In genomic region chr14:75553157-75553556, GRCh38 we compare ENCODE assay signal across 35 cellular contexts. TPM values are rescaled to one million over a fixed set of nuclear protein-coding genes. Genes with fewer than 3 reads are reported as not detected.
"Had no signal": no experiment of that assay in that cellular context is flagged by ENCODE, and none has a peak within 500 bp of the region (broad histone marks: within the 10 kb centered on the region; RNA-seq: fewer than 3 reads in every experiment).

No MANE protein-coding gene starts in this region.

- ATAC-seq: activated CD8-positive, alpha-beta T cell treated with anti-CD3 and anti-CD28 coated beads for 36 hours; PC-3 had no signal

- H3K36me3 ChIP-seq: ascending aorta, cardiac muscle cell, Peyer's patch, SJSA1, WERI-Rb-1 had no signal

- H3K27ac Mint-ChIP-seq: activated CD8-positive, alpha-beta T cell treated with anti-CD3 and anti-CD28 coated beads for 36 hours; activated naive CD4-positive, alpha-beta T cell treated with anti-CD3 and anti-CD28 coated beads, Interleukin-2, amount 50 U/mL, for 24 hours; activated naive CD8-positive, alpha-beta T cell treated with anti-CD3 and anti-CD28 coated beads, Interleukin-2, amount 10 ng/mL, durations not matched to agents 7 days and 5 days; activated T-helper 2 cell treated with anti-CD3 and anti-CD28 coated beads, Interferon-gamma antibody, Interleukin-2, Interleukin-4, amounts not matched to agents 10 μg/mL and 5 μg/mL and 100 μg/mL, durations not matched to agents 14 hours and 24 hours and 36 hours had no signal

- H3K9ac ChIP-seq: KMS-11, SK-N-SH had no signal

- DNase-seq: activated CD4-positive, alpha-beta T cell treated with anti-CD3 and anti-CD28 coated beads for 1 hour; activated CD4-positive, alpha-beta T cell treated with anti-CD3 and anti-CD28 coated beads for 48 hours; activated CD4-positive, CD25-positive, alpha-beta regulatory T cell; activated CD8-positive, alpha-beta T cell treated with anti-CD3 and anti-CD28 coated beads for 36 hours; activated gamma-delta T cell; activated naive CD4-positive, alpha-beta T cell treated with Interleukin-2 at 50 U/mL for 16 hours; activated naive CD8-positive, alpha-beta T cell treated with anti-CD3 and anti-CD28 coated beads, Interleukin-2, amount 10 ng/mL, durations not matched to agents 7 days and 5 days; activated T-cell treated with anti-CD3 and anti-CD28 coated beads for 4 hours; activated T-cell treated with anti-CD3 and anti-CD28 coated beads, Interleukin-2, amount 50 U/mL, for 48 hours; amygdala; MM.1S; MV-4-11; NCI-H1092; NCI-H1436 treated with DMSO at 0.1 percent for 48 hours; NCI-H1694 treated with DMSO at 0.1 percent for 48 hours; NCI-H2029; NCI-H345; NCI-H524 treated with DMSO at 0.1 percent for 48 hours; PC-3; Peyer's patch; RPMI8226; SHP77 treated with DMSO at 0.1 percent for 48 hours; SK-N-SH; T-helper 1 cell; T1000; WERI-Rb-1 had no signal

- H3K27me3 Mint-ChIP-seq: activated CD8-positive, alpha-beta T cell treated with anti-CD3 and anti-CD28 coated beads for 36 hours; activated naive CD4-positive, alpha-beta T cell treated with anti-CD3 and anti-CD28 coated beads, Interleukin-2, amount 50 U/mL, for 24 hours; activated naive CD8-positive, alpha-beta T cell treated with anti-CD3 and anti-CD28 coated beads, Interleukin-2, amount 10 ng/mL, durations not matched to agents 7 days and 5 days; central memory CD8-positive, alpha-beta T cell had no signal

- H3K4me3 ChIP-seq: ascending aorta, cardiac muscle cell, Peyer's patch, SJSA1 had no signal

- H3K4me2 ChIP-seq: KMS-11, SK-N-SH had no signal

- H3K27me3 ChIP-seq: ascending aorta, cardiac muscle cell, Peyer's patch, SJSA1 had no signal

- H3K4me1 ChIP-seq: ascending aorta had no signal

- H3K9me3 ChIP-seq: ascending aorta, Peyer's patch, SJSA1, SK-N-SH had no signal

- H3K27ac ChIP-seq: ascending aorta, cardiac muscle cell, KMS-11, Peyer's patch, SJSA1, WERI-Rb-1 had no signal

- H3K9me3 Mint-ChIP-seq: activated CD8-positive, alpha-beta T cell treated with anti-CD3 and anti-CD28 coated beads for 36 hours; activated naive CD4-positive, alpha-beta T cell treated with anti-CD3 and anti-CD28 coated beads, Interleukin-2, amount 50 U/mL, for 24 hours; activated T-helper 2 cell treated with anti-CD3 and anti-CD28 coated beads, Interferon-gamma antibody, Interleukin-2, Interleukin-4, amounts not matched to agents 10 μg/mL and 5 μg/mL and 100 μg/mL, durations not matched to agents 14 hours and 24 hours and 36 hours; central memory CD8-positive, alpha-beta T cell had no signal

- H3K4me3 Mint-ChIP-seq: activated CD8-positive, alpha-beta T cell treated with anti-CD3 and anti-CD28 coated beads for 36 hours; activated naive CD4-positive, alpha-beta T cell treated with anti-CD3 and anti-CD28 coated beads, Interleukin-2, amount 50 U/mL, for 24 hours; activated naive CD8-positive, alpha-beta T cell treated with anti-CD3 and anti-CD28 coated beads, Interleukin-2, amount 10 ng/mL, durations not matched to agents 7 days and 5 days; central memory CD8-positive, alpha-beta T cell had no signal

RNA-seq across cellular contexts. Expression of gene BATF, which starts 30.9 kb away (rescaled TPM):
- total RNA-seq: ascending aorta, cardiac muscle cell, LHCN-M2, NCI-H460, PC-3, SJSA1 had no signal
- polyA plus RNA-seq: cardiac muscle cell, SK-N-SH had no signal
